1 cellular context compared by ENCODE assay signal in genomic region chr10:95657250-95657649, GRCh38.
TF ChIP-seq lines count a peak whose summit lies in the region.

No MANE protein-coding gene starts in this region.

TF ChIP-seq in endothelial cell of umbilical vein, 7 proteins besides CTCF, POLR2A, EP300 and RAD21 (continued from another document):
- no peak for TF ChIP-seq MAX (IDR thresholded peaks at IDR 0.05; ENCODE audit: insufficient read depth, insufficient read length)
